Comparison of ENCODE assay signal across 1 cellular context in the genomic region with DNA sequence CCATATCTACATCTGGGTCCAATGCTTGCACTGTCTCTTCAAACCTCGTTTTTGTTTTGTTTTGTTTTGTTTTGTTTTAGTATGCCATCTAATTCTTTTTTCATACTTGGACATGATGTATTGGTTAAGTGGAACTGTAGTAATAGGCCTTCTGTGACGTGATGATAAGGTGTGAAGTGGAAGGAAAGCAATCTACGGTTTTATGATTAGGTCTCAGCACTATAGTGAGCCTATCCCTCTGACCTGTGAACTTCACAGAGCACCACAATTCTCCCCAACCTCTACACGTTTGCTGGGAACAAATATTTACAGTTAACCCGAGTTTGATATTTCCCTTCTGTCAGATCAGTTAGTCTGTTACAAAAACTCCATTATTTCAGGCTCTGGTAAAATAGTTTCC.
A peak's percentile ranks its signal among the peaks of the same experiment; 100 is the strongest.
TF ChIP-seq lines count a peak whose summit lies in the region.

No MANE protein-coding gene starts in this region.

TF ChIP-seq in HepG2, 621 proteins besides CTCF, POLR2A, EP300 and RAD21 (continues in another document):
- TF ChIP-seq SP140L (CRISPR knock-in tag; IDR thresholded peaks at IDR 0.05; ENCODE audit: borderline replicate concordance) (no peak), ZNF251 (CRISPR knock-in tag; IDR thresholded peaks at IDR 0.05) (no peak), SUZ12 (IDR thresholded peaks at IDR 0.05; ENCODE audit: low read depth, low read length) (no peak), SOX6 (IDR thresholded peaks at IDR 0.05) (no peak), SOX6 (CRISPR knock-in tag; IDR thresholded peaks at IDR 0.05) (0 out of 2 replicates have a peak, but pooled peaks have one; percentile 28), MXD4 (CRISPR knock-in tag; IDR thresholded peaks at IDR 0.05) (no peak), ZFX (CRISPR knock-in tag; IDR thresholded peaks at IDR 0.05; ENCODE audit: low read depth) (no peak), ONECUT2 (CRISPR knock-in tag; IDR thresholded peaks at IDR 0.05) (no peak), RNF2 (conservative IDR thresholded peaks at IDR 0.05; ENCODE audit: low read depth) (no peak), ZNF670 (CRISPR knock-in tag; IDR thresholded peaks at IDR 0.05; ENCODE audit: borderline replicate concordance) (no peak), ZNF550 (CRISPR knock-in tag; IDR thresholded peaks at IDR 0.05; ENCODE audit: borderline replicate concordance) (no peak), SOX5 (CRISPR knock-in tag; IDR thresholded peaks at IDR 0.05; ENCODE audit: borderline replicate concordance) (0 out of 2 replicates have a peak, but pooled peaks have one; percentile 9), RFXANK (CRISPR knock-in tag; IDR thresholded peaks at IDR 0.05) (no peak), CREB1 (IDR thresholded peaks at IDR 0.05) (peak; percentile 54; the same call in 1 of the 2 replicates), CREB1 (CRISPR knock-in tag; IDR thresholded peaks at IDR 0.05) (no peak), KDM4B (CRISPR knock-in tag; IDR thresholded peaks at IDR 0.05) (no peak), ZNF549 (CRISPR knock-in tag; IDR thresholded peaks at IDR 0.05) (no peak), ZNF879 (CRISPR knock-in tag; IDR thresholded peaks at IDR 0.05) (no peak), SMARCE1 (IDR thresholded peaks at IDR 0.05; ENCODE audit: borderline replicate concordance) (no peak), ZNF7 (CRISPR knock-in tag; IDR thresholded peaks at IDR 0.05) (no peak), KMT2B (CRISPR knock-in tag; IDR thresholded peaks at IDR 0.05) (no peak), ZNF557 (CRISPR knock-in tag; IDR thresholded peaks at IDR 0.05) (no peak), SNAPC2 (CRISPR knock-in tag; IDR thresholded peaks at IDR 0.05) (no peak), KLF13 (CRISPR knock-in tag; IDR thresholded peaks at IDR 0.05) (no peak), ATF7 (IDR thresholded peaks at IDR 0.05) (no peak), ATF7 (CRISPR knock-in tag; IDR thresholded peaks at IDR 0.05) (no peak), ZNF850 (CRISPR knock-in tag; conservative IDR thresholded peaks at IDR 0.05) (no peak), PCBP1 (IDR thresholded peaks at IDR 0.05; ENCODE audit: borderline replicate concordance, low read depth, low read length) (no peak), SATB2 (CRISPR knock-in tag; IDR thresholded peaks at IDR 0.05) (no peak), ATF1 (CRISPR knock-in tag; IDR thresholded peaks at IDR 0.05) (no peak), CHCHD3 (CRISPR knock-in tag; IDR thresholded peaks at IDR 0.05) (no peak), ZNF180 (CRISPR knock-in tag; IDR thresholded peaks at IDR 0.05; ENCODE audit: borderline replicate concordance, low read depth) (no peak), ZNF563 (CRISPR knock-in tag; IDR thresholded peaks at IDR 0.05) (no peak), ZNF44 (CRISPR knock-in tag; IDR thresholded peaks at IDR 0.05) (no peak), NR2F6 (IDR thresholded peaks at IDR 0.05) (no peak), NR2F6 (CRISPR knock-in tag; IDR thresholded peaks at IDR 0.05) (0 out of 2 replicates have a peak, but pooled peaks have one; percentile 38)
- TF ChIP-seq, protein P1, sequence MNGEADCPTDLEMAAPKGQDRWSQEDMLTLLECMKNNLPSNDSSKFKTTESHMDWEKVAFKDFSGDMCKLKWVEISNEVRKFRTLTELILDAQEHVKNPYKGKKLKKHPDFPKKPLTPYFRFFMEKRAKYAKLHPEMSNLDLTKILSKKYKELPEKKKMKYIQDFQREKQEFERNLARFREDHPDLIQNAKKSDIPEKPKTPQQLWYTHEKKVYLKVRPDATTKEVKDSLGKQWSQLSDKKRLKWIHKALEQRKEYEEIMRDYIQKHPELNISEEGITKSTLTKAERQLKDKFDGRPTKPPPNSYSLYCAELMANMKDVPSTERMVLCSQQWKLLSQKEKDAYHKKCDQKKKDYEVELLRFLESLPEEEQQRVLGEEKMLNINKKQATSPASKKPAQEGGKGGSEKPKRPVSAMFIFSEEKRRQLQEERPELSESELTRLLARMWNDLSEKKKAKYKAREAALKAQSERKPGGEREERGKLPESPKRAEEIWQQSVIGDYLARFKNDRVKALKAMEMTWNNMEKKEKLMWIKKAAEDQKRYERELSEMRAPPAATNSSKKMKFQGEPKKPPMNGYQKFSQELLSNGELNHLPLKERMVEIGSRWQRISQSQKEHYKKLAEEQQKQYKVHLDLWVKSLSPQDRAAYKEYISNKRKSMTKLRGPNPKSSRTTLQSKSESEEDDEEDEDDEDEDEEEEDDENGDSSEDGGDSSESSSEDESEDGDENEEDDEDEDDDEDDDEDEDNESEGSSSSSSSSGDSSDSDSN (CRISPR knock-in tag; IDR thresholded peaks at IDR 0.05), result no peak
- TF ChIP-seq, protein P2, sequence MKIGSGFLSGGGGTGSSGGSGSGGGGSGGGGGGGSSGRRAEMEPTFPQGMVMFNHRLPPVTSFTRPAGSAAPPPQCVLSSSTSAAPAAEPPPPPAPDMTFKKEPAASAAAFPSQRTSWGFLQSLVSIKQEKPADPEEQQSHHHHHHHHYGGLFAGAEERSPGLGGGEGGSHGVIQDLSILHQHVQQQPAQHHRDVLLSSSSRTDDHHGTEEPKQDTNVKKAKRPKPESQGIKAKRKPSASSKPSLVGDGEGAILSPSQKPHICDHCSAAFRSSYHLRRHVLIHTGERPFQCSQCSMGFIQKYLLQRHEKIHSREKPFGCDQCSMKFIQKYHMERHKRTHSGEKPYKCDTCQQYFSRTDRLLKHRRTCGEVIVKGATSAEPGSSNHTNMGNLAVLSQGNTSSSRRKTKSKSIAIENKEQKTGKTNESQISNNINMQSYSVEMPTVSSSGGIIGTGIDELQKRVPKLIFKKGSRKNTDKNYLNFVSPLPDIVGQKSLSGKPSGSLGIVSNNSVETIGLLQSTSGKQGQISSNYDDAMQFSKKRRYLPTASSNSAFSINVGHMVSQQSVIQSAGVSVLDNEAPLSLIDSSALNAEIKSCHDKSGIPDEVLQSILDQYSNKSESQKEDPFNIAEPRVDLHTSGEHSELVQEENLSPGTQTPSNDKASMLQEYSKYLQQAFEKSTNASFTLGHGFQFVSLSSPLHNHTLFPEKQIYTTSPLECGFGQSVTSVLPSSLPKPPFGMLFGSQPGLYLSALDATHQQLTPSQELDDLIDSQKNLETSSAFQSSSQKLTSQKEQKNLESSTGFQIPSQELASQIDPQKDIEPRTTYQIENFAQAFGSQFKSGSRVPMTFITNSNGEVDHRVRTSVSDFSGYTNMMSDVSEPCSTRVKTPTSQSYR (CRISPR knock-in tag; IDR thresholded peaks at IDR 0.05; ENCODE audit: borderline replicate concordance), result no peak
- TF ChIP-seq, protein P3, sequence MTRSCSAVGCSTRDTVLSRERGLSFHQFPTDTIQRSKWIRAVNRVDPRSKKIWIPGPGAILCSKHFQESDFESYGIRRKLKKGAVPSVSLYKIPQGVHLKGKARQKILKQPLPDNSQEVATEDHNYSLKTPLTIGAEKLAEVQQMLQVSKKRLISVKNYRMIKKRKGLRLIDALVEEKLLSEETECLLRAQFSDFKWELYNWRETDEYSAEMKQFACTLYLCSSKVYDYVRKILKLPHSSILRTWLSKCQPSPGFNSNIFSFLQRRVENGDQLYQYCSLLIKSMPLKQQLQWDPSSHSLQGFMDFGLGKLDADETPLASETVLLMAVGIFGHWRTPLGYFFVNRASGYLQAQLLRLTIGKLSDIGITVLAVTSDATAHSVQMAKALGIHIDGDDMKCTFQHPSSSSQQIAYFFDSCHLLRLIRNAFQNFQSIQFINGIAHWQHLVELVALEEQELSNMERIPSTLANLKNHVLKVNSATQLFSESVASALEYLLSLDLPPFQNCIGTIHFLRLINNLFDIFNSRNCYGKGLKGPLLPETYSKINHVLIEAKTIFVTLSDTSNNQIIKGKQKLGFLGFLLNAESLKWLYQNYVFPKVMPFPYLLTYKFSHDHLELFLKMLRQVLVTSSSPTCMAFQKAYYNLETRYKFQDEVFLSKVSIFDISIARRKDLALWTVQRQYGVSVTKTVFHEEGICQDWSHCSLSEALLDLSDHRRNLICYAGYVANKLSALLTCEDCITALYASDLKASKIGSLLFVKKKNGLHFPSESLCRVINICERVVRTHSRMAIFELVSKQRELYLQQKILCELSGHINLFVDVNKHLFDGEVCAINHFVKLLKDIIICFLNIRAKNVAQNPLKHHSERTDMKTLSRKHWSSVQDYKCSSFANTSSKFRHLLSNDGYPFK (CRISPR knock-in tag; IDR thresholded peaks at IDR 0.05; ENCODE audit: borderline replicate concordance), result no peak
- TF ChIP-seq, protein P4, sequence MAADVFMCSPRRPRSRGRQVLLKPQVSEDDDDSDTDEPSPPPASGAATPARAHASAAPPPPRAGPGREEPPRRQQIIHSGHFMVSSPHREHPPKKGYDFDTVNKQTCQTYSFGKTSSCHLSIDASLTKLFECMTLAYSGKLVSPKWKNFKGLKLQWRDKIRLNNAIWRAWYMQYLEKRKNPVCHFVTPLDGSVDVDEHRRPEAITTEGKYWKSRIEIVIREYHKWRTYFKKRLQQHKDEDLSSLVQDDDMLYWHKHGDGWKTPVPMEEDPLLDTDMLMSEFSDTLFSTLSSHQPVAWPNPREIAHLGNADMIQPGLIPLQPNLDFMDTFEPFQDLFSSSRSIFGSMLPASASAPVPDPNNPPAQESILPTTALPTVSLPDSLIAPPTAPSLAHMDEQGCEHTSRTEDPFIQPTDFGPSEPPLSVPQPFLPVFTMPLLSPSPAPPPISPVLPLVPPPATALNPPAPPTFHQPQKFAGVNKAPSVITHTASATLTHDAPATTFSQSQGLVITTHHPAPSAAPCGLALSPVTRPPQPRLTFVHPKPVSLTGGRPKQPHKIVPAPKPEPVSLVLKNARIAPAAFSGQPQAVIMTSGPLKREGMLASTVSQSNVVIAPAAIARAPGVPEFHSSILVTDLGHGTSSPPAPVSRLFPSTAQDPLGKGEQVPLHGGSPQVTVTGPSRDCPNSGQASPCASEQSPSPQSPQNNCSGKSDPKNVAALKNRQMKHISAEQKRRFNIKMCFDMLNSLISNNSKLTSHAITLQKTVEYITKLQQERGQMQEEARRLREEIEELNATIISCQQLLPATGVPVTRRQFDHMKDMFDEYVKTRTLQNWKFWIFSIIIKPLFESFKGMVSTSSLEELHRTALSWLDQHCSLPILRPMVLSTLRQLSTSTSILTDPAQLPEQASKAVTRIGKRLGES (CRISPR knock-in tag; IDR thresholded peaks at IDR 0.05; ENCODE audit: borderline replicate concordance), result no peak
- TF ChIP-seq, protein P5, sequence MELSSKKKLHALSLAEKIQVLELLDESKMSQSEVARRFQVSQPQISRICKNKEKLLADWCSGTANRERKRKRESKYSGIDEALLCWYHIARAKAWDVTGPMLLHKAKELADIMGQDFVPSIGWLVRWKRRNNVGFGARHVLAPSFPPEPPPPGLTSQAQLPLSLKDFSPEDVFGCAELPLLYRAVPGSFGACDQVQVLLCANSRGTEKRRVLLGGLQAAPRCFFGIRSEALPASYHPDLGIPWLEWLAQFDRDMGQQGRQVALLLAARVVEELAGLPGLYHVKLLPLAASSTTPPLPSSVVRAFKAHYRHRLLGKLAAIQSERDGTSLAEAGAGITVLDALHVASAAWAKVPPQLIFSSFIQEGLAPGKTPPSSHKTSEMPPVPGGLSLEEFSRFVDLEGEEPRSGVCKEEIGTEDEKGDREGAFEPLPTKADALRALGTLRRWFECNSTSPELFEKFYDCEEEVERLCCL (CRISPR knock-in tag; IDR thresholded peaks at IDR 0.05; ENCODE audit: borderline replicate concordance), result no peak
- TF ChIP-seq, protein P6, sequence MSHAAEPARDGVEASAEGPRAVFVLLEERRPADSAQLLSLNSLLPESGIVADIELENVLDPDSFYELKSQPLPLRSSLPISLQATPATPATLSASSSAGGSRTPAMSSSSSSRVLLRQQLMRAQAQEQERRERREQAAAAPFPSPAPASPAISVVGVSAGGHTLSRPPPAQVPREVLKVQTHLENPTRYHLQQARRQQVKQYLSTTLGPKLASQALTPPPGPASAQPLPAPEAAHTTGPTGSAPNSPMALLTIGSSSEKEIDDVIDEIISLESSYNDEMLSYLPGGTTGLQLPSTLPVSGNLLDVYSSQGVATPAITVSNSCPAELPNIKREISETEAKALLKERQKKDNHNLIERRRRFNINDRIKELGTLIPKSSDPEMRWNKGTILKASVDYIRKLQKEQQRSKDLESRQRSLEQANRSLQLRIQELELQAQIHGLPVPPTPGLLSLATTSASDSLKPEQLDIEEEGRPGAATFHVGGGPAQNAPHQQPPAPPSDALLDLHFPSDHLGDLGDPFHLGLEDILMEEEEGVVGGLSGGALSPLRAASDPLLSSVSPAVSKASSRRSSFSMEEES (CRISPR knock-in tag; IDR thresholded peaks at IDR 0.05), result 0 out of 2 replicates have a peak, but pooled peaks have one; percentile 18
- TF ChIP-seq, protein P7, sequence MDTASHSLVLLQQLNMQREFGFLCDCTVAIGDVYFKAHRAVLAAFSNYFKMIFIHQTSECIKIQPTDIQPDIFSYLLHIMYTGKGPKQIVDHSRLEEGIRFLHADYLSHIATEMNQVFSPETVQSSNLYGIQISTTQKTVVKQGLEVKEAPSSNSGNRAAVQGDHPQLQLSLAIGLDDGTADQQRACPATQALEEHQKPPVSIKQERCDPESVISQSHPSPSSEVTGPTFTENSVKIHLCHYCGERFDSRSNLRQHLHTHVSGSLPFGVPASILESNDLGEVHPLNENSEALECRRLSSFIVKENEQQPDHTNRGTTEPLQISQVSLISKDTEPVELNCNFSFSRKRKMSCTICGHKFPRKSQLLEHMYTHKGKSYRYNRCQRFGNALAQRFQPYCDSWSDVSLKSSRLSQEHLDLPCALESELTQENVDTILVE (CRISPR knock-in tag; IDR thresholded peaks at IDR 0.05), result no peak
- TF ChIP-seq, protein P8, sequence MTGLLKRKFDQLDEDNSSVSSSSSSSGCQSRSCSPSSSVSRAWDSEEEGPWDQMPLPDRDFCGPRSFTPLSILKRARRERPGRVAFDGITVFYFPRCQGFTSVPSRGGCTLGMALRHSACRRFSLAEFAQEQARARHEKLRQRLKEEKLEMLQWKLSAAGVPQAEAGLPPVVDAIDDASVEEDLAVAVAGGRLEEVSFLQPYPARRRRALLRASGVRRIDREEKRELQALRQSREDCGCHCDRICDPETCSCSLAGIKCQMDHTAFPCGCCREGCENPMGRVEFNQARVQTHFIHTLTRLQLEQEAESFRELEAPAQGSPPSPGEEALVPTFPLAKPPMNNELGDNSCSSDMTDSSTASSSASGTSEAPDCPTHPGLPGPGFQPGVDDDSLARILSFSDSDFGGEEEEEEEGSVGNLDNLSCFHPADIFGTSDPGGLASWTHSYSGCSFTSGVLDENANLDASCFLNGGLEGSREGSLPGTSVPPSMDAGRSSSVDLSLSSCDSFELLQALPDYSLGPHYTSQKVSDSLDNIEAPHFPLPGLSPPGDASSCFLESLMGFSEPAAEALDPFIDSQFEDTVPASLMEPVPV (CRISPR knock-in tag; IDR thresholded peaks at IDR 0.05), result no peak
- TF ChIP-seq, protein P9, sequence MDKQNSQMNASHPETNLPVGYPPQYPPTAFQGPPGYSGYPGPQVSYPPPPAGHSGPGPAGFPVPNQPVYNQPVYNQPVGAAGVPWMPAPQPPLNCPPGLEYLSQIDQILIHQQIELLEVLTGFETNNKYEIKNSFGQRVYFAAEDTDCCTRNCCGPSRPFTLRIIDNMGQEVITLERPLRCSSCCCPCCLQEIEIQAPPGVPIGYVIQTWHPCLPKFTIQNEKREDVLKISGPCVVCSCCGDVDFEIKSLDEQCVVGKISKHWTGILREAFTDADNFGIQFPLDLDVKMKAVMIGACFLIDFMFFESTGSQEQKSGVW (CRISPR knock-in tag; IDR thresholded peaks at IDR 0.05; ENCODE audit: borderline replicate concordance), result no peak
